Comparison of ENCODE assay signal across 20 cellular contexts in genomic region chr7:12738665-12739064, GRCh38.
"Had no signal": no experiment of that assay in that cellular context is flagged by ENCODE, and none has a peak within 500 bp of the region (broad histone marks: within the 10 kb centered on the region; RNA-seq: fewer than 3 reads in every experiment).

No MANE protein-coding gene starts in this region.

- H3K9me3 ChIP-seq: right lobe of liver, uterus had no signal

- H3K27me3 ChIP-seq: cardiac muscle cell, foreskin keratinocyte, right lobe of liver, uterus had no signal

- H3K36me3 ChIP-seq: cardiac muscle cell, right lobe of liver, uterus had no signal

- ATAC-seq: activated CD8-positive, alpha-beta T cell treated with anti-CD3 and anti-CD28 coated beads, Interleukin-2, amount 10 ng/mL, durations not matched to agents 7 days and 5 days; activated naive CD8-positive, alpha-beta T cell treated with anti-CD3 and anti-CD28 coated beads, Interleukin-2, amount 50 U/mL, for 24 hours; foreskin keratinocyte; right lobe of liver; stimulated activated effector memory CD8-positive, alpha-beta T cell treated with anti-CD3 and anti-CD28 coated beads, Interleukin-12 subunit alpha, Interleukin-12 subunit beta, amount 100 ng/mL, for 72 hours; stimulated activated naive CD8-positive, alpha-beta T cell treated with anti-CD3 and anti-CD28 coated beads, Interleukin-15, amount 100 ng/mL, for 72 hours had no signal

- H3K27ac ChIP-seq: cardiac muscle cell, foreskin keratinocyte, right lobe of liver, uterus had no signal

- DNase-seq: activated CD4-positive, alpha-beta T cell treated with anti-CD3 and anti-CD28 coated beads, Interleukin-2, amount 10 ng/mL, durations not matched to agents 24 days and 14 days; activated CD4-positive, CD25-positive, alpha-beta regulatory T cell; activated CD8-positive, alpha-beta T cell treated with anti-CD3 and anti-CD28 coated beads, Interleukin-2, amount 10 ng/mL, durations not matched to agents 7 days and 5 days; activated gamma-delta T cell; activated naive CD4-positive, alpha-beta T cell treated with anti-CD3 and anti-CD28 coated beads, Interleukin-2, amount 50 U/mL, for 16 hours; activated naive CD8-positive, alpha-beta T cell treated with anti-CD3 and anti-CD28 coated beads, Interleukin-2, amount 50 U/mL, for 24 hours; erythroblast; foreskin keratinocyte; kidney; left ventricle myocardium superior; nephron progenitor cell; right lobe of liver; stimulated activated CD4-positive, alpha-beta T cell treated with anti-CD3 and anti-CD28 coated beads, Interleukin-2, amount 100 ng/mL, for 24 hours; stimulated activated naive CD8-positive, alpha-beta T cell treated with anti-CD3 and anti-CD28 coated beads, Interleukin-15, amount 100 ng/mL, for 72 hours; T1000; trophoblast cell; uterus had no signal

- H3K4me3 ChIP-seq: cardiac muscle cell, right lobe of liver, skin epidermis, uterus had no signal

- H3K4me1 ChIP-seq: foreskin keratinocyte, right lobe of liver, uterus had no signal
